Comparison of ENCODE assay signal across 8 cellular contexts in genomic region chr9:1018121-1018520, GRCh38. TPM values are rescaled to one million over a fixed set of nuclear protein-coding genes. Genes with fewer than 3 reads are reported as not detected.
A peak's percentile ranks its signal among the peaks of the same experiment; 100 is the strongest.
DNase-seq lines count a peak whose midpoint lies in the region; ATAC-seq and TF ChIP-seq lines count a peak whose summit lies in the region.

No MANE protein-coding gene starts in this region.

- no peak for DNase-seq in Right ventricle myocardium inferior (ENCODE audit: missing footprints)
- DNase-seq in right atrium auricular region (ENCODE audit: low spot score) = no peak
- DNase-seq in fibroblast of the aortic adventitia (ENCODE audit: low read depth) = peak; percentile 7
- DNase-seq in upper lobe of left lung = peak; percentile 40 to 55
- DNase-seq in hippocampal formation (lab: John Stamatoyannopoulos, UW) = no peak

- no peaks in the 10 kb centered on the region for H4K20me1 ChIP-seq in OCI-LY3 (ENCODE audit: insufficient read depth, low read length)

- H2AFZ ChIP-seq in OCI-LY3 (ENCODE audit: low read depth, low read length) = peak overlapping the region; percentile 56; the same call in 1 of the 2 replicates

- 14 to 15% methylated on average over 9 to 10 of the region's 10 CpGs for WGBS in upper lobe of left lung, 2 donors

- H3K36me3 ChIP-seq in right atrium auricular region (no peaks in the 10 kb centered on the region), OCI-LY3 (replicated peaks; ENCODE audit: low read depth, low read length) (no peaks in the 10 kb centered on the region), upper lobe of left lung (no peaks in the 10 kb centered on the region)

- peak overlapping the region; percentile 38 for H3K4me2 ChIP-seq in OCI-LY3 (ENCODE audit: low read length)

- H3K27me3 ChIP-seq in right atrium auricular region = no peaks in the 10 kb centered on the region
- peaks cover 3% of the 10 kb centered on the region for H3K27me3 ChIP-seq in OCI-LY3 (ENCODE audit: low read depth, low read length)
- no peaks in the 10 kb centered on the region for H3K27me3 ChIP-seq in upper lobe of left lung

- TF ChIP-seq CTCF in right atrium auricular region (IDR thresholded peaks at IDR 0.05) (peak in 1 of 2 donors; percentile 48), OCI-LY3 (IDR thresholded peaks at IDR 0.05; ENCODE audit: low read depth, low read length) (peak; percentile 72), fibroblast of the aortic adventitia (IDR thresholded peaks at IDR 0.05; ENCODE audit: insufficient read depth, low read length) (peak; percentile 22), upper lobe of left lung (IDR thresholded peaks at IDR 0.05) (peak in 3 of 6 experiments; percentile 7 to 27 (median 17))

- H3K9ac ChIP-seq in OCI-LY3 (ENCODE audit: low read length) = no peak overlapping the region

- TF ChIP-seq EP300 in upper lobe of left lung (IDR thresholded peaks at IDR 0.05) = no peak

- no peaks in the 10 kb centered on the region for H3K79me2 ChIP-seq in OCI-LY3 (ENCODE audit: low read length)

- ATAC-seq in Right ventricle myocardium inferior (peak; percentile 57), upper lobe of left lung (ENCODE audit: low FRiP score in 2 of 2) (peak; percentile 53 to 66), HG03439 (IDR thresholded peaks at IDR 0.05; ENCODE audit: unreplicated experiment) (no peak), HG03571 (IDR thresholded peaks at IDR 0.05; ENCODE audit: unreplicated experiment) (no peak)

- H3K27ac ChIP-seq in right atrium auricular region (no peak overlapping the region), OCI-LY3 (ENCODE audit: low read length) (no peak overlapping the region), upper lobe of left lung (no peak overlapping the region)

- intact Hi-C loops in Right ventricle myocardium inferior (cut with DNase I) = no loop called here

- TF ChIP-seq POLR2A in upper lobe of left lung (IDR thresholded peaks at IDR 0.05) = no peak

- no peaks in the 10 kb centered on the region for H3K4me1 ChIP-seq in right atrium auricular region
- no peaks in the 10 kb centered on the region; the same call in 1 of the 2 replicates for H3K4me1 ChIP-seq in OCI-LY3 (ENCODE audit: low read length)
- no peaks in the 10 kb centered on the region for H3K4me1 ChIP-seq in upper lobe of left lung

- H3K9me3 ChIP-seq in right atrium auricular region (peaks cover 0 to 11% of the 10 kb centered on the region in 2 donors), OCI-LY3 (ENCODE audit: insufficient read depth, low read length) (no peaks in the 10 kb centered on the region), upper lobe of left lung (peaks cover 0 to 9% (median 5%) of the 10 kb centered on the region in 4 donors)

- no peak overlapping the region for H3K4me3 ChIP-seq in right atrium auricular region
- peak overlapping the region; percentile 8; the same call in 1 of the 2 replicates for H3K4me3 ChIP-seq in OCI-LY3 (ENCODE audit: low read length)
- H3K4me3 ChIP-seq in fibroblast of the aortic adventitia (ENCODE audit: low read depth, low read length) = no peak overlapping the region
- no peak overlapping the region for H3K4me3 ChIP-seq in upper lobe of left lung

RNA-seq across cellular contexts. Expression of gene DMRT2, which starts 32.0 kb away (rescaled TPM):
- total RNA-seq in Right ventricle myocardium inferior (not detected), right atrium auricular region (not detected), fibroblast of the aortic adventitia (ENCODE audit: low replicate concordance) (0.18 TPM in 1 of 2 replicates, not detected in the other), upper lobe of left lung (under 1 TPM in 4 of 6 donors, not detected in 2; 0.43 to 0.84 (median 0.78) TPM)

RNA-seq across cellular contexts. Expression of gene DMRT3, which starts 41.7 kb away (rescaled TPM):
- total RNA-seq in Right ventricle myocardium inferior = not detected
- not detected for total RNA-seq in right atrium auricular region
- not detected in 2 replicates for total RNA-seq in fibroblast of the aortic adventitia (ENCODE audit: low replicate concordance)
- under 1 TPM in 1 of 6 donors, not detected in 5; 0.49 TPM for total RNA-seq in upper lobe of left lung

Comparison
In these comparisons a context has a peak if more than half of its experiments do, and no peak if none do; other contexts are left out.
1. ATAC-seq: peak in Right ventricle myocardium inferior (single experiment) and upper lobe of left lung (2 of 2); none in HG03439 (single experiment) and HG03571 (single experiment).
2. DNase-seq: peak in fibroblast of the aortic adventitia (single experiment) and upper lobe of left lung (2 of 2); none in Right ventricle myocardium inferior (single experiment), right atrium auricular region (single experiment) and hippocampal formation (0 of 2).